27 cellular contexts compared by ENCODE assay signal in genomic region chr3:66544619-66545429, GRCh38.
"Had no signal": no experiment of that assay in that cellular context is flagged by ENCODE, and none has a peak within 500 bp of the region (broad histone marks: within the 10 kb centered on the region; RNA-seq: fewer than 3 reads in every experiment).

No MANE protein-coding gene starts in this region.

- H3K36me3 ChIP-seq: brain microvascular endothelial cell, esophagus squamous epithelium had no signal

- FAIRE-seq: astrocyte, bronchial epithelial cell, colon, endometrium, endothelial cell of umbilical vein, frontal cortex had no signal

- H3K27me3 ChIP-seq: brain microvascular endothelial cell, esophagus squamous epithelium had no signal

- DNase-seq: activated CD4-positive, alpha-beta T cell treated with anti-CD3 and anti-CD28 coated beads for 48 hours; activated CD4-positive, alpha-beta T cell treated with anti-CD3 and anti-CD28 coated beads, Interleukin-2, amount 50 U/mL, for 1 hour; activated CD4-positive, alpha-beta T cell treated with anti-CD3 and anti-CD28 coated beads, Interleukin-2, amount 50 U/mL, for 48 hours; activated CD4-positive, CD25-positive, alpha-beta regulatory T cell; activated CD8-positive, alpha-beta memory T cell treated with anti-CD3 and anti-CD28 coated beads for 24 hours; activated CD8-positive, alpha-beta T cell treated with anti-CD3 and anti-CD28 coated beads for 36 hours; activated gamma-delta T cell; activated naive CD4-positive, alpha-beta T cell; activated naive CD4-positive, alpha-beta T cell treated with anti-CD3 and anti-CD28 coated beads, Interleukin-2, amount 10 ng/mL, durations not matched to agents 7 days and 5 days; activated naive CD8-positive, alpha-beta T cell treated with anti-CD3 and anti-CD28 coated beads, Interleukin-2, amount 10 ng/mL, durations not matched to agents 7 days and 5 days; activated T-cell treated with anti-CD3 and anti-CD28 coated beads, Interleukin-2, amount 50 U/mL, for 4 hours; brain microvascular endothelial cell; cortex of kidney; dermis blood vessel endothelial cell; effector CD4-positive, alpha-beta T cell; effector memory CD8-positive, alpha-beta T cell; esophagus squamous epithelium; head of caudate nucleus had no signal

- H3K9me3 Mint-ChIP-seq: activated naive CD4-positive, alpha-beta T cell treated with anti-CD3 and anti-CD28 coated beads, Interleukin-2, amount 10 ng/mL, durations not matched to agents 7 days and 5 days; activated T-helper 17 cell treated with anti-CD3 and anti-CD28 coated beads, Interleukin-2, amount 50 U/mL, for 72 hours; effector memory CD8-positive, alpha-beta T cell had no signal

- H3K4me3 Mint-ChIP-seq: activated CD8-positive, alpha-beta T cell treated with anti-CD3 and anti-CD28 coated beads for 36 hours; activated naive CD4-positive, alpha-beta T cell treated with anti-CD3 and anti-CD28 coated beads, Interleukin-2, amount 10 ng/mL, durations not matched to agents 7 days and 5 days; activated naive CD8-positive, alpha-beta T cell treated with anti-CD3 and anti-CD28 coated beads, Interleukin-2, amount 10 ng/mL, durations not matched to agents 7 days and 5 days; activated T-cell treated with anti-CD3 and anti-CD28 coated beads, Interleukin-2, amount 50 U/mL, for 4 hours; activated T-helper 17 cell treated with anti-CD3 and anti-CD28 coated beads, Interleukin-2, amount 50 U/mL, for 72 hours; effector memory CD8-positive, alpha-beta T cell had no signal

- H3K27ac Mint-ChIP-seq: activated CD8-positive, alpha-beta T cell treated with anti-CD3 and anti-CD28 coated beads for 36 hours; activated naive CD4-positive, alpha-beta T cell treated with anti-CD3 and anti-CD28 coated beads, Interleukin-2, amount 10 ng/mL, durations not matched to agents 7 days and 5 days; activated naive CD4-positive, alpha-beta T cell treated with anti-CD3 and anti-CD28 coated beads, Interleukin-2, amount 50 U/mL, for 72 hours; activated naive CD8-positive, alpha-beta T cell treated with anti-CD3 and anti-CD28 coated beads, Interleukin-2, amount 10 ng/mL, durations not matched to agents 7 days and 5 days; activated T-helper 17 cell treated with anti-CD3 and anti-CD28 coated beads, Interleukin-2, amount 50 U/mL, for 72 hours; effector memory CD8-positive, alpha-beta T cell had no signal

- H3K9me3 ChIP-seq: esophagus squamous epithelium had no signal

- ATAC-seq: activated CD8-positive, alpha-beta T cell treated with anti-CD3 and anti-CD28 coated beads for 36 hours; activated naive CD4-positive, alpha-beta T cell treated with anti-CD3 and anti-CD28 coated beads, Interleukin-2, amount 50 U/mL, for 72 hours; activated T-cell treated with anti-CD3 and anti-CD28 coated beads, Interleukin-2, amount 50 U/mL, for 4 hours; activated T-helper 17 cell treated with anti-CD3 and anti-CD28 coated beads, Interleukin-2, amount 50 U/mL, for 72 hours; effector memory CD8-positive, alpha-beta T cell had no signal

- H3K27ac ChIP-seq: brain microvascular endothelial cell, epithelial cell of prostate, esophagus squamous epithelium had no signal

- H3K4me3 ChIP-seq: esophagus squamous epithelium had no signal

- H3K36me3 Mint-ChIP-seq: activated naive CD4-positive, alpha-beta T cell treated with anti-CD3 and anti-CD28 coated beads, Interleukin-2, amount 10 ng/mL, durations not matched to agents 7 days and 5 days; activated naive CD8-positive, alpha-beta T cell treated with anti-CD3 and anti-CD28 coated beads, Interleukin-2, amount 10 ng/mL, durations not matched to agents 7 days and 5 days had no signal

- H3K4me1 Mint-ChIP-seq: activated naive CD4-positive, alpha-beta T cell treated with anti-CD3 and anti-CD28 coated beads, Interleukin-2, amount 10 ng/mL, durations not matched to agents 7 days and 5 days; activated naive CD8-positive, alpha-beta T cell treated with anti-CD3 and anti-CD28 coated beads, Interleukin-2, amount 10 ng/mL, durations not matched to agents 7 days and 5 days; activated T-helper 17 cell treated with anti-CD3 and anti-CD28 coated beads, Interleukin-2, amount 50 U/mL, for 72 hours had no signal

- H3K4me1 ChIP-seq: esophagus squamous epithelium had no signal

- H3K27me3 Mint-ChIP-seq: activated CD8-positive, alpha-beta T cell treated with anti-CD3 and anti-CD28 coated beads for 36 hours; activated naive CD8-positive, alpha-beta T cell treated with anti-CD3 and anti-CD28 coated beads, Interleukin-2, amount 10 ng/mL, durations not matched to agents 7 days and 5 days; activated T-helper 17 cell treated with anti-CD3 and anti-CD28 coated beads, Interleukin-2, amount 50 U/mL, for 72 hours; effector memory CD8-positive, alpha-beta T cell had no signal
